ENCODE assay signal across 8 cellular contexts in the genomic region with DNA sequence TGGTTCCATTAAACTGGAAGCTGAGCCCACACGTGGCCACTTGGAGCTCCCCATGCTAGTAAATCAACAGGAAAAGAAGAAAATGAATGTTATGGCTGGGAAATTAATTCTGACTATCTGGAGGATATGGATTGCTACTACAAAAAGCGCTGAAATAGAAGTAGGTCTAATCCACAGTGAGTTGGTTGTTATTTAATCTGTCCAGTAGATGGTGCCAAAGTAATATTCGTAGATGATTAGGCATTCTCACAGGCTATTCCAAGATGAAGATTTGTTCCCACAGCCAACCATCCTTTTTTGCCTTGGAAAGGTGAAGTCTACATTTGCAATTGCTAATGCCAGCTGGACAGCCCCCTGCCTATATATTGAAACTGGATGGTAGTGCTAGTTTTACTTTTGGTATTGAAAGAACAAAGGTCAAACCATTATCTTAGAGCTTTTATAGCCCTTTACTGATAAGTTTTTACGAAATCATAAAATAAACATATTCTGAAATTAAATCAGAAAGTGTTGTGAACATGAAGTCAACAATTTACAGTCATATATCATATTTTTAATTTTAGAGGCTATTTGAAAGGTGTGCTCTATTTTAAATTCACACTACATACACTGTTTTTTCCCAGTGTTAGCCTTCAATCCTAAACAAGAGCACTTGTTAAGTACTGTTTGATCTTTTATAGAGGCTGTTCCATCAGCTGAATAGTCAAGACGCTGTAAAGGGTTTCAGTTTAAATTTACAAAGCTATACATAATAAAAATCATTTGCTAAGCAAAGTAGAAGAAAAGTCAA. TPM values are rescaled to one million over a fixed set of nuclear protein-coding genes. Genes with fewer than 3 reads are reported as not detected.
DNase-seq lines count a peak whose midpoint lies in the region; ATAC-seq, FAIRE-seq and TF ChIP-seq lines count a peak whose summit lies in the region.

No MANE protein-coding gene starts in this region.

- TF ChIP-seq CTCF in RWPE1 (conservative IDR thresholded peaks at IDR 0.05; ENCODE audit: low read depth) = peak; percentile 67
- peak; percentile 59 for TF ChIP-seq CTCF in fibroblast of pulmonary artery (IDR thresholded peaks at IDR 0.05; ENCODE audit: low read length, missing control alignments)
- TF ChIP-seq CTCF in osteoblast (IDR thresholded peaks at IDR 0.05; ENCODE audit: extremely low read depth, low read depth, low read length) = peak; percentile 58

- CTCF ChIA-PET in RWPE1 (lab: Yijun Ruan, JAX) = interaction anchor here (0.5 to 0.7 kb wide), 8 partner anchors 9 to 1086 kb away, joined by 3 to 5 read pairs (median 3); no protein-coding TSS in a partner anchor

- no peak for TF ChIP-seq POLR2A in GM12891 (IDR thresholded peaks at IDR 0.05; ENCODE audit: low read depth, low read length)

- H3K36me3 ChIP-seq in osteoblast (ENCODE audit: insufficient read depth, low read length) = no peaks in the 10 kb centered on the region

- H4K20me1 ChIP-seq in osteoblast (ENCODE audit: insufficient read depth, low read length) = no peaks in the 10 kb centered on the region

- no peaks in the 10 kb centered on the region for H3K9me3 ChIP-seq in osteoblast (ENCODE audit: low read depth, low read length)

- no peak overlapping the region for H3K4me3 ChIP-seq in fibroblast of pulmonary artery (replicated peaks; ENCODE audit: low read depth, low read length)
- no peak overlapping the region for H3K4me3 ChIP-seq in osteoblast (ENCODE audit: insufficient read depth, low read length)

- H3K27me3 ChIP-seq in osteoblast (ENCODE audit: insufficient read depth, low read length) = no peaks in the 10 kb centered on the region

- no peaks in the 10 kb centered on the region for H3K4me1 ChIP-seq in osteoblast (ENCODE audit: insufficient read depth, low read length)

- DNase-seq in ACHN (peak; percentile 49), GM12891 (ENCODE audit: insufficient read length, low spot score) (no peak), LHCN-M2 (ENCODE audit: low read depth) (peak; percentile 34), RWPE1 (ENCODE audit: low spot score) (peak; percentile 39), fibroblast of pulmonary artery (ENCODE audit: low read depth) (peak; percentile 78), osteoblast (ENCODE audit: insufficient read length, low spot score, missing footprints) (peak; percentile 69)
- DNase-seq in activated effector memory CD4-positive, alpha-beta T cell treated with anti-CD3 and anti-CD28 coated beads, Interleukin-2, amount 50 U/mL, for 16 hours = no peak

- in situ Hi-C loops in ACHN (cut with HindIII; ENCODE audit: low pct_ligation_motif_present, low pct_unique_long_range_greater_than_20kb, low sequenced_read_pairs) = no loop called here

- no peak overlapping the region for H3K27ac ChIP-seq in RWPE1
- H3K27ac ChIP-seq in osteoblast (ENCODE audit: low read depth, low read length) = no peak overlapping the region

- H3K79me2 ChIP-seq in osteoblast (ENCODE audit: insufficient read depth, low read length) = no peaks in the 10 kb centered on the region

- H3K4me2 ChIP-seq in osteoblast (ENCODE audit: insufficient read depth, low read length) = no peak overlapping the region

- peak; percentile 76 for FAIRE-seq in GM12891 (lab: Jason Lieb, UNC)

- H2AFZ ChIP-seq in osteoblast (ENCODE audit: low read length) = no peak overlapping the region

- no peak for ATAC-seq in HG03196 (IDR thresholded peaks at IDR 0.05; ENCODE audit: unreplicated experiment)

- POLR2A ChIA-PET in RWPE1 (lab: Yijun Ruan, JAX; ENCODE audit: low non-redundant PET) = no interaction called here

TF ChIP-seq in GM12891, 5 proteins besides CTCF, POLR2A, EP300 and RAD21:
- TF ChIP-seq POU2F2 (IDR thresholded peaks at IDR 0.05; ENCODE audit: low read depth, low read length) = no peak
- no peak for TF ChIP-seq POLR2AphosphoS5 (IDR thresholded peaks at IDR 0.05; ENCODE audit: low read depth, low read length)
- TF ChIP-seq SPI1 (IDR thresholded peaks at IDR 0.05; ENCODE audit: low read depth, low read length) = no peak
- no peak for TF ChIP-seq TAF1 (IDR thresholded peaks at IDR 0.05; ENCODE audit: low read depth, low read length)
- TF ChIP-seq PAX5 (IDR thresholded peaks at IDR 0.05; ENCODE audit: insufficient read depth, low read length, severe bottlenecking) = no peak

RNA-seq across cellular contexts. Expression of a gene that starts 43.9 kb away (rescaled TPM):
- 0.31 TPM for polyA plus RNA-seq in GM12891 (2012; ENCODE audit: low read depth, missing spikeins)
- total RNA-seq in LHCN-M2 (2014; rRNA removed) (not detected in 2 replicates), osteoblast (under 0.01 and 1.2 TPM in 2 replicates)
- polyA plus RNA-seq in LHCN-M2 (2012) = not detected

RNA-seq across cellular contexts. Expression of a gene that starts 49.1 kb away (rescaled TPM):
- polyA plus RNA-seq in GM12891 (2012; ENCODE audit: low read depth, missing spikeins) = not detected
- not detected in 2 replicates for total RNA-seq in LHCN-M2 (2014; rRNA removed)
- polyA plus RNA-seq in LHCN-M2 (2012) = 0.05 TPM
- total RNA-seq in osteoblast = not detected in 2 replicates

Comparison
In these comparisons a context has a peak if more than half of its experiments do, and no peak if none do; other contexts are left out.
1. DNase-seq: peak in ACHN (single experiment), LHCN-M2 (single experiment), RWPE1 (single experiment), fibroblast of pulmonary artery (single experiment) and osteoblast (single experiment); none in GM12891 (single experiment) and activated effector memory CD4-positive, alpha-beta T cell treated with anti-CD3 and anti-CD28 coated beads, Interleukin-2, amount 50 U/mL, for 16 hours (single experiment).
2. Peak in every context shown above with its lines, with median percentiles within 50 percentile points of each other: CTCF ChIP-seq.